Comparison of ENCODE assay signal across 12 cellular contexts in the genomic region with DNA sequence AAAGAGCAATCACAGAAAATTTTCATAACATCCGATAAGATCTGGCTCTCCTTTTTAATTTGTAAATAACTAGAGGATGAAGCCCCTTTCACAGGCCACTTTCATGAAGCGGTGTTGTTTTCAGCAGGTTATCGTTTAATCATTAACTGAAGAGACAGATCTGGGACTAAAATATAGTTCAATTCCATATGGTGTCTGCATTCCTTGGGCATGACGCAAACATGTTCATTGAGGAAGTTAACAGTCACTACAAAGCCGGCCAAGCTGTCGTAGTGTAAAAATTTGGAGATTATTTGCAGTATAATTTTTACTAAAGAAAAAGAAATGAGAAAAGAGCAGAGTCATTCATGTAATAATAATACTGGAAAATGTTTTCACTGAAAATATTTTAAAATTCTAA.
DNase-seq lines count a peak whose midpoint lies in the region; ATAC-seq, FAIRE-seq and TF ChIP-seq lines count a peak whose summit lies in the region.
"Had no signal": no experiment of that assay in that cellular context is flagged by ENCODE, and none has a peak within 500 bp of the region (broad histone marks: within the 10 kb centered on the region; RNA-seq: fewer than 3 reads in every experiment).

No MANE protein-coding gene starts in this region.

- BruUV-seq in MCF 10A (replicated peaks; lab: Mats Ljungman, UMichigan) (no TSS peak), mammary epithelial cell (replicated peaks; lab: Mats Ljungman, UMichigan) (no TSS peak)

- CTCF ChIA-PET in MCF 10A (lab: Yijun Ruan, JAX) (interaction anchor here (0.7 kb wide), 1 partner anchor 583 kb away, joined by 3 read pairs; no protein-coding TSS in a partner anchor), mammary epithelial cell (lab: Charles Lee; ENCODE audit: low non-redundant PET) (interaction anchor here (0.6 kb wide), 1 partner anchor 897 kb away, joined by 7 read pairs; no protein-coding TSS in a partner anchor)

- H3K27ac Mint-ChIP-seq in MCF 10A (ENCODE audit: low read depth, unreplicated experiment) = no peak overlapping the region
- no peak overlapping the region for H3K27ac Mint-ChIP-seq in activated CD4-positive, alpha-beta T cell treated with anti-CD3 and anti-CD28 coated beads, Interleukin-2, amount 10 ng/mL, durations not matched to agents 24 days and 14 days
- H3K27ac Mint-ChIP-seq: activated naive CD4-positive, alpha-beta T cell treated with anti-CD3 and anti-CD28 coated beads, Interleukin-2, amount 50 U/mL, for 72 hours; CD8-positive, alpha-beta T cell had no signal

- intact Hi-C loops in MCF 10A (cut with micrococcal nuclease) (no loop called here), mammary epithelial cell (cut with micrococcal nuclease) (no loop called here)
- intact Hi-C loops in activated CD4-positive, alpha-beta T cell treated with anti-CD3 and anti-CD28 coated beads, Interleukin-2, amount 10 ng/mL, durations not matched to agents 24 days and 14 days (cut with micrococcal nuclease) = no loop called here

- peak; percentile 70; the same call in 2 of the 3 replicates for ATAC-seq in RWPE2 (ENCODE audit: low read depth)
- no peak for ATAC-seq in HG02571 (IDR thresholded peaks at IDR 0.05; ENCODE audit: unreplicated experiment)
- ATAC-seq: activated CD4-positive, CD25-positive, alpha-beta regulatory T cell treated with anti-CD3 and anti-CD28 coated beads, Interleukin-2, amount 50 U/mL, for 24 hours; activated naive CD4-positive, alpha-beta T cell treated with anti-CD3 and anti-CD28 coated beads, Interleukin-2, amount 50 U/mL, for 72 hours; CD8-positive, alpha-beta T cell had no signal

- H3K27ac ChIP-seq in mammary epithelial cell (ENCODE audit: insufficient read depth, low read depth, low read length) (no peak overlapping the region), RWPE2 (ENCODE audit: poor library complexity, severe bottlenecking) (no peak overlapping the region)
- H3K27ac ChIP-seq: skin epidermis had no signal

- no peak overlapping the region for H3K4me2 ChIP-seq in mammary epithelial cell (ENCODE audit: insufficient read depth, low read depth, low read length)

- H3K4me3 ChIP-seq in mammary epithelial cell (replicated peaks in 1 of 3; ENCODE audit: insufficient read depth in 1 of 3, low read depth in 2 of 3, low read length in 3 of 3) = no peak overlapping the region
- H3K4me3 ChIP-seq in RWPE2 (ENCODE audit: severe bottlenecking) = no peak overlapping the region
- no peak overlapping the region for H3K4me3 ChIP-seq in fibroblast of villous mesenchyme (ENCODE audit: low read depth, low read length)
- H3K4me3 ChIP-seq: skin epidermis had no signal

- DNase-seq in MCF 10A (ENCODE audit: unreplicated experiment) (peak; percentile 0), mammary epithelial cell (no peak), RWPE2 (ENCODE audit: low spot score) (no peak), fibroblast of villous mesenchyme (ENCODE audit: low read depth) (peak; percentile 54), urothelium cell line (ENCODE audit: low spot score) (peak; percentile 20), KBM-7 (no peak)
- no peak for DNase-seq in activated CD4-positive, alpha-beta T cell treated with anti-CD3 and anti-CD28 coated beads, Interleukin-2, amount 10 ng/mL, durations not matched to agents 24 days and 14 days
- DNase-seq: CD8-positive, alpha-beta T cell had no signal

- H3K79me2 ChIP-seq in mammary epithelial cell (ENCODE audit: insufficient read depth, low read length) = no peaks in the 10 kb centered on the region

- H3K36me3 ChIP-seq in mammary epithelial cell (ENCODE audit: insufficient read depth, low read length) (no peaks in the 10 kb centered on the region), RWPE2 (ENCODE audit: low read depth) (no peaks in the 10 kb centered on the region)

- no peaks in the 10 kb centered on the region for H3K27me3 Mint-ChIP-seq in MCF 10A (ENCODE audit: insufficient read depth, unreplicated experiment)
- H3K27me3 Mint-ChIP-seq in activated CD4-positive, alpha-beta T cell treated with anti-CD3 and anti-CD28 coated beads, Interleukin-2, amount 10 ng/mL, durations not matched to agents 24 days and 14 days = no peaks in the 10 kb centered on the region

- peaks cover 6% of the 10 kb centered on the region for H3K36me3 Mint-ChIP-seq in MCF 10A (ENCODE audit: insufficient read depth, unreplicated experiment)
- no peaks in the 10 kb centered on the region for H3K36me3 Mint-ChIP-seq in activated CD4-positive, alpha-beta T cell treated with anti-CD3 and anti-CD28 coated beads, Interleukin-2, amount 10 ng/mL, durations not matched to agents 24 days and 14 days (ENCODE audit: low read depth)
- H3K36me3 Mint-ChIP-seq: activated naive CD4-positive, alpha-beta T cell treated with anti-CD3 and anti-CD28 coated beads, Interleukin-2, amount 50 U/mL, for 72 hours; CD8-positive, alpha-beta T cell had no signal

- no peak overlapping the region for H3K9ac ChIP-seq in mammary epithelial cell (ENCODE audit: insufficient read depth, low read length)

- no peaks in the 10 kb centered on the region for H3K4me1 ChIP-seq in mammary epithelial cell (ENCODE audit: insufficient read depth, low read length)
- H3K4me1 ChIP-seq in RWPE2 (ENCODE audit: insufficient read depth, poor library complexity, severe bottlenecking) = peaks cover 5% of the 10 kb centered on the region

- dilution Hi-C loops in mammary epithelial cell (cut with HindIII; ENCODE audit: low sequenced_read_pairs) = no loop called here

- no peak for FAIRE-seq in urothelium cell line (lab: Jason Lieb, UNC)

- H2AFZ ChIP-seq in mammary epithelial cell (ENCODE audit: low read depth, low read length) = no peak overlapping the region

- no peak for TF ChIP-seq CTCF in MCF 10A (IDR thresholded peaks at IDR 0.05; ENCODE audit: unreplicated experiment)
- no peak for TF ChIP-seq CTCF in mammary epithelial cell (conservative IDR thresholded peaks at IDR 0.05 in 1 of 2, IDR thresholded peaks at IDR 0.05 in 1 of 2; ENCODE audit: extremely low read depth in 1 of 2, insufficient read depth in 1 of 2, low read depth in 1 of 2, low read length in 2 of 2)
- TF ChIP-seq CTCF in RWPE2 (IDR thresholded peaks at IDR 0.05; ENCODE audit: poor library complexity, severe bottlenecking) = no peak
- TF ChIP-seq CTCF in fibroblast of villous mesenchyme (IDR thresholded peaks at IDR 0.05; ENCODE audit: insufficient read depth, low read depth, low read length) = no peak

- no peaks in the 10 kb centered on the region for H4K20me1 ChIP-seq in mammary epithelial cell (ENCODE audit: insufficient read depth, low read length)

- H3K9me3 ChIP-seq in mammary epithelial cell (replicated peaks; ENCODE audit: insufficient read depth, low read length) (no peaks in the 10 kb centered on the region), RWPE2 (ENCODE audit: severe bottlenecking) (no peaks in the 10 kb centered on the region)

- 94% methylated on average over 6 of the region's 6 CpGs for WGBS in mammary epithelial cell (ENCODE audit: low coverage, missing lambda C conversion rate)

- in situ Hi-C loops in mammary epithelial cell (cut with MboI; ENCODE audit: low sequenced_read_pairs in 2 of 2) (no loop called here), KBM-7 (cut with MboI; ENCODE audit: low pct_unique_long_range_greater_than_20kb, low sequenced_read_pairs) (no loop called here)

- H3K27me3 ChIP-seq in mammary epithelial cell (ENCODE audit: insufficient read depth, low read length) (no peaks in the 10 kb centered on the region), RWPE2 (ENCODE audit: insufficient read depth, poor library complexity, severe bottlenecking) (no peaks in the 10 kb centered on the region)

- POLR2A ChIA-PET in MCF 10A (lab: Yijun Ruan, JAX) = interaction anchor here (0.6 kb wide), 1 partner anchor 176 kb away, joined by 4 read pairs; no protein-coding TSS in a partner anchor

- H3K9me3 Mint-ChIP-seq in MCF 10A (ENCODE audit: unreplicated experiment) = peaks cover 6% of the 10 kb centered on the region
- H3K9me3 Mint-ChIP-seq in activated CD4-positive, alpha-beta T cell treated with anti-CD3 and anti-CD28 coated beads, Interleukin-2, amount 10 ng/mL, durations not matched to agents 24 days and 14 days = no peaks in the 10 kb centered on the region

- peaks cover 7% of the 10 kb centered on the region for H3K4me1 Mint-ChIP-seq in MCF 10A (ENCODE audit: insufficient read depth, unreplicated experiment)
- H3K4me1 Mint-ChIP-seq in activated CD4-positive, alpha-beta T cell treated with anti-CD3 and anti-CD28 coated beads, Interleukin-2, amount 10 ng/mL, durations not matched to agents 24 days and 14 days = no peaks in the 10 kb centered on the region

- no peak overlapping the region for H3K4me3 Mint-ChIP-seq in MCF 10A (ENCODE audit: unreplicated experiment)
- no peak overlapping the region for H3K4me3 Mint-ChIP-seq in activated CD4-positive, alpha-beta T cell treated with anti-CD3 and anti-CD28 coated beads, Interleukin-2, amount 10 ng/mL, durations not matched to agents 24 days and 14 days
- H3K4me3 Mint-ChIP-seq: CD8-positive, alpha-beta T cell had no signal

Comparison
In these comparisons a context has a peak if more than half of its experiments do, and no peak if none do; other contexts are left out.
1. DNase-seq: peak in MCF 10A (single experiment), fibroblast of villous mesenchyme (single experiment) and urothelium cell line (single experiment); none in mammary epithelial cell (single experiment), RWPE2 (single experiment), activated CD4-positive, alpha-beta T cell treated with anti-CD3 and anti-CD28 coated beads, Interleukin-2, amount 10 ng/mL, durations not matched to agents 24 days and 14 days (single experiment) and KBM-7 (single experiment).